ENCODE assay signal across 18 cellular contexts in genomic region chr9:18922161-18922910, GRCh38.
"Had no signal": no experiment of that assay in that cellular context is flagged by ENCODE, and none has a peak within 500 bp of the region (broad histone marks: within the 10 kb centered on the region; RNA-seq: fewer than 3 reads in every experiment).

No MANE protein-coding gene starts in this region.

- H2AFZ ChIP-seq: hepatocyte had no signal

- ATAC-seq: activated CD8-positive, alpha-beta memory T cell treated with anti-CD3 and anti-CD28 coated beads, Interleukin-2, amount 10 ng/mL, durations not matched to agents 7 days and 5 days; activated T-helper 17 cell treated with anti-CD3 and anti-CD28 coated beads, Interleukin-2, amount 50 U/mL, for 72 hours; foreskin keratinocyte; lower lobe of right lung had no signal

- H3K79me2 ChIP-seq: hepatocyte had no signal

- H3K4me2 ChIP-seq: hepatocyte had no signal

- H3K9me3 Mint-ChIP-seq: activated CD4-positive, alpha-beta memory T cell treated with anti-CD3 and anti-CD28 coated beads, Interleukin-2, amount 10 ng/mL, durations not matched to agents 7 days and 5 days; activated naive CD8-positive, alpha-beta T cell treated with anti-CD3 and anti-CD28 coated beads, Interleukin-2, amount 10 ng/mL, durations not matched to agents 7 days and 5 days; activated T-helper 17 cell treated with anti-CD3 and anti-CD28 coated beads, Interleukin-2, amount 50 U/mL, for 72 hours; stimulated activated naive CD8-positive, alpha-beta T cell treated with anti-CD3 and anti-CD28 coated beads, Interleukin-15, Interleukin-2, amounts not matched to agents 100 ng/mL and 50 ng/mL, for 24 hours had no signal

- H3K36me3 Mint-ChIP-seq: activated CD8-positive, alpha-beta memory T cell treated with anti-CD3 and anti-CD28 coated beads, Interleukin-2, amount 10 ng/mL, durations not matched to agents 7 days and 5 days; activated naive CD8-positive, alpha-beta T cell treated with anti-CD3 and anti-CD28 coated beads, Interleukin-2, amount 10 ng/mL, durations not matched to agents 7 days and 5 days; brain had no signal

- H3K27me3 ChIP-seq: dorsolateral prefrontal cortex, foreskin keratinocyte, hepatocyte, right atrium auricular region, transverse colon had no signal

- H3K4me3 Mint-ChIP-seq: activated CD4-positive, alpha-beta memory T cell treated with anti-CD3 and anti-CD28 coated beads, Interleukin-2, amount 10 ng/mL, durations not matched to agents 7 days and 5 days; activated CD8-positive, alpha-beta memory T cell treated with anti-CD3 and anti-CD28 coated beads, Interleukin-2, amount 10 ng/mL, durations not matched to agents 7 days and 5 days; activated naive CD8-positive, alpha-beta T cell treated with anti-CD3 and anti-CD28 coated beads, Interleukin-2, amount 10 ng/mL, durations not matched to agents 7 days and 5 days; activated T-helper 17 cell treated with anti-CD3 and anti-CD28 coated beads, Interleukin-2, amount 50 U/mL, for 72 hours; brain; stimulated activated naive CD8-positive, alpha-beta T cell treated with anti-CD3 and anti-CD28 coated beads, Interleukin-15, Interleukin-2, amounts not matched to agents 100 ng/mL and 50 ng/mL, for 24 hours had no signal

- H3K36me3 ChIP-seq: lower lobe of right lung, right atrium auricular region, transverse colon, WERI-Rb-1 had no signal

- H3K9me3 ChIP-seq: lower lobe of right lung, right atrium auricular region, transverse colon had no signal

- H3K4me1 Mint-ChIP-seq: activated CD4-positive, alpha-beta memory T cell treated with anti-CD3 and anti-CD28 coated beads, Interleukin-2, amount 10 ng/mL, durations not matched to agents 7 days and 5 days; activated CD8-positive, alpha-beta memory T cell treated with anti-CD3 and anti-CD28 coated beads, Interleukin-2, amount 10 ng/mL, durations not matched to agents 7 days and 5 days; activated naive CD8-positive, alpha-beta T cell treated with anti-CD3 and anti-CD28 coated beads, Interleukin-2, amount 10 ng/mL, durations not matched to agents 7 days and 5 days; activated T-helper 17 cell treated with anti-CD3 and anti-CD28 coated beads, Interleukin-2, amount 50 U/mL, for 72 hours had no signal

- DNase-seq: activated CD4-positive, alpha-beta memory T cell treated with anti-CD3 and anti-CD28 coated beads, Interleukin-2, amount 10 ng/mL, durations not matched to agents 7 days and 5 days; activated CD8-positive, alpha-beta memory T cell treated with anti-CD3 and anti-CD28 coated beads, Interleukin-2, amount 10 ng/mL, durations not matched to agents 7 days and 5 days; activated naive CD4-positive, alpha-beta T cell treated with Interleukin-2 at 50 U/mL for 16 hours; activated naive CD8-positive, alpha-beta T cell treated with anti-CD3 and anti-CD28 coated beads, Interleukin-2, amount 10 ng/mL, durations not matched to agents 7 days and 5 days; caudate nucleus; dorsolateral prefrontal cortex; foreskin keratinocyte; lower lobe of right lung; T-helper 2 cell; transverse colon; WERI-Rb-1 had no signal

- H3K27ac Mint-ChIP-seq: activated CD4-positive, alpha-beta memory T cell treated with anti-CD3 and anti-CD28 coated beads, Interleukin-2, amount 10 ng/mL, durations not matched to agents 7 days and 5 days; activated CD8-positive, alpha-beta memory T cell treated with anti-CD3 and anti-CD28 coated beads, Interleukin-2, amount 10 ng/mL, durations not matched to agents 7 days and 5 days; activated naive CD8-positive, alpha-beta T cell treated with anti-CD3 and anti-CD28 coated beads, Interleukin-2, amount 10 ng/mL, durations not matched to agents 7 days and 5 days; activated T-helper 17 cell treated with anti-CD3 and anti-CD28 coated beads, Interleukin-2, amount 50 U/mL, for 72 hours; brain; progenitor cell of endocrine pancreas; stimulated activated naive CD8-positive, alpha-beta T cell treated with anti-CD3 and anti-CD28 coated beads, Interleukin-15, Interleukin-2, amounts not matched to agents 100 ng/mL and 50 ng/mL, for 24 hours had no signal

- H3K27ac ChIP-seq: dorsolateral prefrontal cortex, foreskin keratinocyte, hepatocyte, lower lobe of right lung, right atrium auricular region, skin epidermis, transverse colon, WERI-Rb-1 had no signal

- H3K4me3 ChIP-seq: dorsolateral prefrontal cortex, hepatocyte, lower lobe of right lung, right atrium auricular region, skin epidermis, transverse colon had no signal

- H3K4me1 ChIP-seq: lower lobe of right lung, right atrium auricular region had no signal

- H3K27me3 Mint-ChIP-seq: activated CD8-positive, alpha-beta memory T cell treated with anti-CD3 and anti-CD28 coated beads, Interleukin-2, amount 10 ng/mL, durations not matched to agents 7 days and 5 days; activated naive CD8-positive, alpha-beta T cell treated with anti-CD3 and anti-CD28 coated beads, Interleukin-2, amount 10 ng/mL, durations not matched to agents 7 days and 5 days; stimulated activated naive CD8-positive, alpha-beta T cell treated with anti-CD3 and anti-CD28 coated beads, Interleukin-15, Interleukin-2, amounts not matched to agents 100 ng/mL and 50 ng/mL, for 24 hours had no signal
